ENCODE assay signal across 9 cellular contexts in the genomic region with DNA sequence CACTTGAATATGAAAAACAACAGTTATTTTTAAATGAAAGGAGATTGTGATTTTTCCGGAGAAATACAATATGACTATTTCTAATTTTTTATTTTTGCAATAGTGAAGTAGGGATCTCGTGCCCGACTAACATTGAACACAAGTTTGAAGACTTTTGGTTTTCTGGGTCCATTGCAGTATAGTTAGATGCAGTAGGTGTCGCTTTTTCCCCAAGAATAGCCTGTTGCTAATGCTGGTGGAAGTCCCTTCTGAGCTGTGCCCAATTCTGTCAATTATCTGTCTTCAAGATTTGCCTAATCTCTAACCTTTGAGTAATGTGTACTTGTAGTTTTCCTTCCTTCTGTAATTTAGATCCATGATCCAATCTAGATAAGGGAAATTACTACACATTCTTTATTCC. TPM values are rescaled to one million over a fixed set of nuclear protein-coding genes. Genes with fewer than 3 reads are reported as not detected.
DNase-seq lines count a peak whose midpoint lies in the region; ATAC-seq, FAIRE-seq and TF ChIP-seq lines count a peak whose summit lies in the region.
"Had no signal": no experiment of that assay in that cellular context is flagged by ENCODE, and none has a peak within 500 bp of the region (broad histone marks: within the 10 kb centered on the region; RNA-seq: fewer than 3 reads in every experiment).

No MANE protein-coding gene starts in this region.

- POLR2A ChIA-PET in BJ (lab: Charles Lee) = no interaction called here

- peak; percentile 42 for FAIRE-seq in GM12892 (lab: Jason Lieb, UNC)

- no peak overlapping the region for H3K4me3 ChIP-seq in BJ (ENCODE audit: low read depth, low read length)
- H3K4me3 ChIP-seq in adipocyte (ENCODE audit: low read length) = no peak overlapping the region
- H3K4me3 ChIP-seq in retinal pigment epithelial cell (ENCODE audit: low read length) = no peak overlapping the region
- H3K4me3 ChIP-seq: SJCRH30 had no signal

- peaks cover 30% of the 10 kb centered on the region for H3K4me1 ChIP-seq in adipocyte (ENCODE audit: control insufficient read depth, insufficient read depth, low read length)
- H3K4me1 ChIP-seq: SJCRH30 had no signal

- no peak overlapping the region for H3K9ac ChIP-seq in adipocyte (ENCODE audit: low read length)

- intact Hi-C loops in left ventricle myocardium superior (cut with micrococcal nuclease) = no loop called here

- H3K9me3 ChIP-seq in adipocyte (ENCODE audit: control insufficient read depth, low read length) = no peaks in the 10 kb centered on the region
- H3K9me3 ChIP-seq: SJCRH30 had no signal

- H3K36me3 ChIP-seq in BJ (ENCODE audit: control insufficient read depth, insufficient read depth, low read length) = no peaks in the 10 kb centered on the region
- H3K36me3 ChIP-seq in adipocyte (ENCODE audit: control insufficient read depth, insufficient read depth, low read length, severe bottlenecking) = no peaks in the 10 kb centered on the region
- H3K36me3 ChIP-seq: SJCRH30 had no signal

- TF ChIP-seq POLR2A in GM12892 (IDR thresholded peaks at IDR 0.05; ENCODE audit: low read depth, low read length) = no peak

- peak; percentile 13 for DNase-seq in BJ (ENCODE audit: low read depth)
- DNase-seq in GM12892 (ENCODE audit: insufficient read length) = peak; percentile 32
- DNase-seq in NCI-H2227 (lab: John Stamatoyannopoulos, UW; ENCODE audit: unreplicated experiment) = peak; percentile 77
- peak; percentile 89 for DNase-seq in adipocyte (ENCODE audit: low read depth)
- no peak for DNase-seq in left ventricle myocardium superior
- peak; percentile 37 for DNase-seq in retinal pigment epithelial cell (ENCODE audit: low read depth)
- DNase-seq in occipital lobe (lab: John Stamatoyannopoulos, UW) = no peak

- H3K27me3 ChIP-seq in BJ (ENCODE audit: control insufficient read depth, insufficient read depth, low read length) (peaks cover 4% of the 10 kb centered on the region), adipocyte (replicated peaks; ENCODE audit: control insufficient read depth, insufficient read depth, low read length) (no peaks in the 10 kb centered on the region)

- CTCF ChIA-PET in BJ (lab: Yijun Ruan, JAX) = interaction anchor here (0.6 to 3.0 kb wide), 25 partner anchors 8 to 770 kb away, joined by 3 to 57 read pairs (median 4); a partner anchor contains a TSS

- ATAC-seq in HG02973 (IDR thresholded peaks at IDR 0.05; ENCODE audit: unreplicated experiment) (peak; percentile 62), left ventricle myocardium superior (peak; percentile 65)

- TF ChIP-seq CTCF in BJ (IDR thresholded peaks at IDR 0.05; ENCODE audit: insufficient read depth, low read depth, low read length) (peak; percentile 77), retinal pigment epithelial cell (conservative IDR thresholded peaks at IDR 0.05; ENCODE audit: low read depth, low read length) (peak; percentile 81)

RNA-seq across cellular contexts. Expression of a gene that starts 36.5 kb away (rescaled TPM):
- polyA plus RNA-seq in BJ (2011; rRNA removed) = 8.4 and 10.2 TPM in 2 replicates
- 5.1 and 6.2 TPM in 2 replicates for polyA minus RNA-seq in BJ (2011; rRNA and poly(A)+ RNA removed)
- 3.0 TPM for polyA plus RNA-seq in GM12892 (2012; ENCODE audit: missing spikeins)
- 3.4 TPM for total RNA-seq in left ventricle myocardium superior
- 15.3 TPM for total RNA-seq in occipital lobe

RNA-seq across cellular contexts. Expression of a gene that starts 42.4 kb away (rescaled TPM):
- 0.33 and 0.47 TPM in 2 replicates for polyA plus RNA-seq in BJ (2011; rRNA removed)
- polyA minus RNA-seq in BJ (2011; rRNA and poly(A)+ RNA removed) = 0.33 TPM in 1 of 2 replicates, not detected in the other
- 0.51 TPM for polyA plus RNA-seq in GM12892 (2012; ENCODE audit: missing spikeins)
- total RNA-seq in left ventricle myocardium superior (not detected), occipital lobe (not detected)
- total RNA-seq: SJCRH30 had no signal

Comparison
In these comparisons a context has a peak if more than half of its experiments do, and no peak if none do; other contexts are left out.
1. DNase-seq: peak in BJ (single experiment), GM12892 (single experiment), NCI-H2227 (single experiment), adipocyte (single experiment) and retinal pigment epithelial cell (single experiment); none in left ventricle myocardium superior (single experiment) and occipital lobe (single experiment).